15 cellular contexts compared by ENCODE assay signal in genomic region chr7:103094102-103094501, GRCh38. TPM values are rescaled to one million over a fixed set of nuclear protein-coding genes. Genes with fewer than 3 reads are reported as not detected.
DNase-seq lines count a peak whose midpoint lies in the region; ATAC-seq and TF ChIP-seq lines count a peak whose summit lies in the region.
"Had no signal": no experiment of that assay in that cellular context is flagged by ENCODE, and none has a peak within 500 bp of the region (broad histone marks: within the 10 kb centered on the region; RNA-seq: fewer than 3 reads in every experiment).

No MANE protein-coding gene starts in this region.

- H2AFZ ChIP-seq in PC-3 (ENCODE audit: low read length) (no peak overlapping the region), parathyroid adenoma (no peak overlapping the region)

- no peaks in the 10 kb centered on the region for H3K4me1 Mint-ChIP-seq in endothelial cell (ENCODE audit: unreplicated experiment)
- H3K4me1 Mint-ChIP-seq: naive thymus-derived CD4-positive, alpha-beta T cell; stimulated activated naive CD8-positive, alpha-beta T cell treated with anti-CD3 and anti-CD28 coated beads, Interleukin-15, amount 100 ng/mL, for 72 hours had no signal

- H3K4me2 ChIP-seq in PC-3 (ENCODE audit: low read length) (no peak overlapping the region), parathyroid adenoma (ENCODE audit: low read length) (no peak overlapping the region)

- BruUV-seq in PC-3 (replicated peaks; lab: Mats Ljungman, UMichigan): no TSS peak

- peak; percentile 17 for DNase-seq in ELR (ENCODE audit: low read depth)
- DNase-seq in PC-3: peak; percentile 38
- DNase-seq in fibroblast of pulmonary artery (ENCODE audit: low read depth): peak; percentile 14
- DNase-seq in endothelial cell (ENCODE audit: low spot score): no peak
- no peak for DNase-seq in NCI-H526 treated with DMSO at 0.1 percent for 48 hours (lab: John Stamatoyannopoulos, UW)
- no peak for DNase-seq in NCI-H128 (lab: John Stamatoyannopoulos, UW; ENCODE audit: unreplicated experiment)
- DNase-seq in GM10266 (ENCODE audit: extremely low spot score): no peak
- DNase-seq: CD4-positive, alpha-beta memory T cell; islet precursor cell; KBM-7; naive thymus-derived CD4-positive, alpha-beta T cell; NCI-H2029 treated with DMSO at 0.1 percent for 48 hours; stimulated activated naive CD8-positive, alpha-beta T cell treated with anti-CD3 and anti-CD28 coated beads, Interleukin-15, amount 100 ng/mL, for 72 hours had no signal

- no peaks in the 10 kb centered on the region for H3K9me3 Mint-ChIP-seq in endothelial cell (ENCODE audit: unreplicated experiment)
- H3K9me3 Mint-ChIP-seq: stimulated activated naive CD8-positive, alpha-beta T cell treated with anti-CD3 and anti-CD28 coated beads, Interleukin-15, amount 100 ng/mL, for 72 hours had no signal

- H3K9ac ChIP-seq in PC-3 (ENCODE audit: low read length): no peak overlapping the region
- H3K9ac ChIP-seq in parathyroid adenoma: no peak overlapping the region

- no peaks in the 10 kb centered on the region for H3K27me3 Mint-ChIP-seq in endothelial cell (ENCODE audit: unreplicated experiment)
- H3K27me3 Mint-ChIP-seq: CD4-positive, alpha-beta memory T cell; naive thymus-derived CD4-positive, alpha-beta T cell; stimulated activated naive CD8-positive, alpha-beta T cell treated with anti-CD3 and anti-CD28 coated beads, Interleukin-15, amount 100 ng/mL, for 72 hours had no signal

- H3K79me2 ChIP-seq in PC-3 (ENCODE audit: low read length) (no peaks in the 10 kb centered on the region), parathyroid adenoma (no peaks in the 10 kb centered on the region)

- ATAC-seq in PC-3: peak; percentile 50
- ATAC-seq: gastroesophageal sphincter; naive thymus-derived CD4-positive, alpha-beta T cell; stimulated activated naive CD8-positive, alpha-beta T cell treated with anti-CD3 and anti-CD28 coated beads, Interleukin-15, amount 100 ng/mL, for 72 hours had no signal

- CTCF ChIA-PET in PC-3 (lab: Charles Lee): no interaction called here

- POLR2A ChIA-PET in PC-3 (lab: Charles Lee; ENCODE audit: unreplicated experiment): no interaction called here

- H3K4me1 ChIP-seq in PC-3 (ENCODE audit: insufficient read depth, low read length) (no peaks in the 10 kb centered on the region), parathyroid adenoma (no peaks in the 10 kb centered on the region)
- H3K4me1 ChIP-seq: gastroesophageal sphincter had no signal

- H3K27me3 ChIP-seq in PC-3 (ENCODE audit: low read length) (no peaks in the 10 kb centered on the region), parathyroid adenoma (ENCODE audit: control insufficient read depth, insufficient read depth, low read length) (no peaks in the 10 kb centered on the region)
- H3K27me3 ChIP-seq: gastroesophageal sphincter had no signal

- H3K9me3 ChIP-seq in PC-3 (ENCODE audit: low read length) (no peaks in the 10 kb centered on the region), parathyroid adenoma (ENCODE audit: control insufficient read depth, low read length) (no peaks in the 10 kb centered on the region)
- H3K9me3 ChIP-seq: gastroesophageal sphincter had no signal

- H3K27ac ChIP-seq in PC-3 (ENCODE audit: low read length) (no peak overlapping the region), parathyroid adenoma (no peak overlapping the region)
- H3K27ac ChIP-seq: gastroesophageal sphincter had no signal

- peaks cover 5% of the 10 kb centered on the region for H3K36me3 Mint-ChIP-seq in endothelial cell (ENCODE audit: low read depth, unreplicated experiment)

- no peak overlapping the region for H3K4me3 ChIP-seq in PC-3 (ENCODE audit: low read length)
- H3K4me3 ChIP-seq in fibroblast of pulmonary artery (replicated peaks; ENCODE audit: low read depth, low read length): no peak overlapping the region
- no peak overlapping the region for H3K4me3 ChIP-seq in parathyroid adenoma (ENCODE audit: low read depth, low read length)
- H3K4me3 ChIP-seq: gastroesophageal sphincter had no signal

- H3K27ac Mint-ChIP-seq in endothelial cell (ENCODE audit: unreplicated experiment): no peak overlapping the region
- H3K27ac Mint-ChIP-seq: stimulated activated naive CD8-positive, alpha-beta T cell treated with anti-CD3 and anti-CD28 coated beads, Interleukin-15, amount 100 ng/mL, for 72 hours had no signal

- intact Hi-C loops in PC-3 (cut with micrococcal nuclease): loop anchor here (2.0 to 5.0 kb wide), 3 partner anchors 19 to 53 kb away; partner anchors contain the start of gene NAPEPLD

- no peaks in the 10 kb centered on the region for H4K20me1 ChIP-seq in PC-3 (ENCODE audit: low read length)

- peak; percentile 55 for TF ChIP-seq CTCF in PC-3 (conservative IDR thresholded peaks at IDR 0.05; ENCODE audit: low read depth, low read length)
- TF ChIP-seq CTCF in fibroblast of pulmonary artery (IDR thresholded peaks at IDR 0.05; ENCODE audit: low read length, missing control alignments): no peak
- peak; percentile 20 for TF ChIP-seq CTCF in parathyroid adenoma (IDR thresholded peaks at IDR 0.05)
- no peak for TF ChIP-seq CTCF in endothelial cell (IDR thresholded peaks at IDR 0.05; ENCODE audit: unreplicated experiment)
- TF ChIP-seq CTCF in GM10266 (IDR thresholded peaks at IDR 0.05; ENCODE audit: control insufficient read depth, insufficient read depth, low read depth, missing control alignments): no peak

- H3K9me2 ChIP-seq in PC-3 (replicated peaks; ENCODE audit: low read length): no peaks in the 10 kb centered on the region

- no peak overlapping the region for H3K4me3 Mint-ChIP-seq in endothelial cell (ENCODE audit: unreplicated experiment)
- H3K4me3 Mint-ChIP-seq: CD4-positive, alpha-beta memory T cell; naive thymus-derived CD4-positive, alpha-beta T cell; stimulated activated naive CD8-positive, alpha-beta T cell treated with anti-CD3 and anti-CD28 coated beads, Interleukin-15, amount 100 ng/mL, for 72 hours had no signal

- H3K36me3 ChIP-seq in PC-3 (ENCODE audit: low read depth, low read length) (peaks cover 8% of the 10 kb centered on the region; the same call in 1 of the 2 replicates), parathyroid adenoma (ENCODE audit: control insufficient read depth, insufficient read depth, low read length) (no peaks in the 10 kb centered on the region)

- no peaks in the 10 kb centered on the region for H3F3A ChIP-seq in PC-3 (ENCODE audit: low read length, unreplicated experiment)

RNA-seq across cellular contexts. Expression of gene ARMC10, which starts 19.2 kb away (rescaled TPM):
- total RNA-seq in PC-3 (2014; rRNA removed) (21.7 and 23.3 TPM in 2 replicates), endothelial cell (ENCODE audit: unreplicated experiment) (26.0 TPM)

RNA-seq across cellular contexts. Expression of gene FBXL13, which starts 19.5 kb away (rescaled TPM):
- total RNA-seq in PC-3 (2014; rRNA removed) (1.1 TPM in 1 of 2 replicates, not detected in the other), endothelial cell (ENCODE audit: unreplicated experiment) (3.4 TPM)

RNA-seq across cellular contexts. Expression of gene NAPEPLD, which starts 54.8 kb away (rescaled TPM):
- total RNA-seq in PC-3 (2014; rRNA removed) (2.5 and 3.9 TPM in 2 replicates), endothelial cell (ENCODE audit: unreplicated experiment) (6.1 TPM)

Comparison
In these comparisons a context has a peak if more than half of its experiments do, and no peak if none do; other contexts are left out.
1. DNase-seq: peak in ELR (single experiment), PC-3 (single experiment) and fibroblast of pulmonary artery (single experiment); none in endothelial cell (single experiment), NCI-H526 treated with DMSO at 0.1 percent for 48 hours (single experiment), NCI-H128 (single experiment) and GM10266 (single experiment).
2. CTCF ChIP-seq: peak in PC-3 (single experiment) and parathyroid adenoma (single experiment); none in fibroblast of pulmonary artery (single experiment), endothelial cell (single experiment) and GM10266 (single experiment).